ENCODE assay signal across 14 cellular contexts in genomic region chr15:64137226-64137833, GRCh38. TPM values are rescaled to one million over a fixed set of nuclear protein-coding genes. Genes with fewer than 3 reads are reported as not detected.
DNase-seq lines count a peak whose midpoint lies in the region; ATAC-seq and TF ChIP-seq lines count a peak whose summit lies in the region.
"Had no signal": no experiment of that assay in that cellular context is flagged by ENCODE, and none has a peak within 500 bp of the region (broad histone marks: within the 10 kb centered on the region; RNA-seq: fewer than 3 reads in every experiment).

No MANE protein-coding gene starts in this region.

- H4K5ac ChIP-seq in H9 (ENCODE audit: insufficient read length, low read depth, low read length): no peak overlapping the region

- H3K36me3 ChIP-seq in right lobe of liver: peaks cover 6 to 81% (median 37%) of the 10 kb centered on the region in 4 donors

- WGBS in right lobe of liver (ENCODE audit: insufficient coverage, low coverage, low lambda C conversion rate, missing lambda C conversion rate): 67% methylated on average over 6 of the region's 8 CpGs
- no CpG with 5 or more reads among the region's 8 CpGs for WGBS in H9 (ENCODE audit: extremely low coverage, insufficient read length, low lambda C conversion rate)

- H3K9me3 Mint-ChIP-seq in chondrocyte (ENCODE audit: low read depth) (no peaks in the 10 kb centered on the region), H9 (no peaks in the 10 kb centered on the region), glutamatergic neuron (ENCODE audit: unreplicated experiment) (no peaks in the 10 kb centered on the region)
- H3K9me3 Mint-ChIP-seq: activated naive CD4-positive, alpha-beta T cell treated with anti-CD3 and anti-CD28 coated beads, Interleukin-2, amount 50 U/mL, for 24 hours; stimulated activated naive CD8-positive, alpha-beta T cell treated with anti-CD3 and anti-CD28 coated beads, Interleukin-15, Interleukin-2, amounts not matched to agents 100 ng/mL and 50 ng/mL, for 24 hours had no signal

- H3K4ac ChIP-seq in H9 (ENCODE audit: low read depth, low read length): no peak overlapping the region

- no peak overlapping the region for H2BK20ac ChIP-seq in H9 (ENCODE audit: low read depth, low read length, poor library complexity, severe bottlenecking)

- H3K23ac ChIP-seq in H9 (ENCODE audit: insufficient read length, low read depth, low read length): no peak overlapping the region

- H4K91ac ChIP-seq in H9 (ENCODE audit: insufficient read length, low read depth, low read length): no peak overlapping the region

- H3K27ac ChIP-seq in right lobe of liver: no peak overlapping the region
- no peak overlapping the region for H3K27ac ChIP-seq in H9 (ENCODE audit: insufficient read length, low read depth, low read length)
- H3K27ac ChIP-seq: GM23248, hepatocyte, SK-N-MC had no signal

- no peak overlapping the region for H2BK12ac ChIP-seq in H9 (ENCODE audit: insufficient read length, low read depth, low read length)

- no peaks in the 10 kb centered on the region for H3K27me3 ChIP-seq in right lobe of liver
- H3K27me3 ChIP-seq in H9 (ENCODE audit: insufficient read depth, low read length): no peaks in the 10 kb centered on the region
- H3K27me3 ChIP-seq: hepatocyte had no signal

- H3K14ac ChIP-seq in H9 (ENCODE audit: insufficient read depth, low read length): no peak overlapping the region

- H3K23me2 ChIP-seq in H9 (ENCODE audit: insufficient read length, low read depth, low read length, poor library complexity, severe bottlenecking): no peaks in the 10 kb centered on the region

- H3K79me1 ChIP-seq in H9 (ENCODE audit: insufficient read depth, low read depth, low read length, poor library complexity, severe bottlenecking): no peaks in the 10 kb centered on the region

- H3K27me3 Mint-ChIP-seq in chondrocyte (ENCODE audit: low read depth) (no peaks in the 10 kb centered on the region), H9 (ENCODE audit: low read depth) (no peaks in the 10 kb centered on the region), glutamatergic neuron (ENCODE audit: unreplicated experiment) (no peaks in the 10 kb centered on the region)
- H3K27me3 Mint-ChIP-seq: activated naive CD4-positive, alpha-beta T cell treated with anti-CD3 and anti-CD28 coated beads, Interleukin-2, amount 50 U/mL, for 24 hours; stimulated activated naive CD8-positive, alpha-beta T cell treated with anti-CD3 and anti-CD28 coated beads, Interleukin-15, Interleukin-2, amounts not matched to agents 100 ng/mL and 50 ng/mL, for 24 hours had no signal

- H3K4me1 Mint-ChIP-seq in chondrocyte (ENCODE audit: low read depth) (no peaks in the 10 kb centered on the region), H9 (peaks cover 0 to 11% of the 10 kb centered on the region in 2 experiments; a peak in 2 of 4 replicates), glutamatergic neuron (ENCODE audit: low read depth, unreplicated experiment) (no peaks in the 10 kb centered on the region)
- H3K4me1 Mint-ChIP-seq: activated naive CD4-positive, alpha-beta T cell treated with anti-CD3 and anti-CD28 coated beads, Interleukin-2, amount 50 U/mL, for 24 hours had no signal

- no peak overlapping the region for H2BK120ac ChIP-seq in H9 (ENCODE audit: low read depth, low read length, poor library complexity, severe bottlenecking)

- H2AK5ac ChIP-seq in H9 (ENCODE audit: insufficient read length, low read length): no peak overlapping the region

- peak; percentile 50 to 59 (median 55) for ATAC-seq in right lobe of liver
- ATAC-seq in HG03520 (IDR thresholded peaks at IDR 0.05; ENCODE audit: unreplicated experiment): no peak
- ATAC-seq in HG03139 (IDR thresholded peaks at IDR 0.05; ENCODE audit: unreplicated experiment): no peak

- H3T11ph ChIP-seq in H9 (ENCODE audit: low read length): no peak overlapping the region

- H3K9me3 ChIP-seq in right lobe of liver: no peaks in the 10 kb centered on the region
- no peaks in the 10 kb centered on the region for H3K9me3 ChIP-seq in H9 (ENCODE audit: control insufficient read depth, low read depth, low read length)

- H4K8ac ChIP-seq in H9 (replicated peaks; ENCODE audit: insufficient read length, low read depth, low read length): no peak overlapping the region

- H3K56ac ChIP-seq in H9 (ENCODE audit: insufficient read length, low read depth, low read length): no peak overlapping the region

- peak; percentile 7 for TF ChIP-seq CTCF in chondrocyte (IDR thresholded peaks at IDR 0.05)
- no peak for TF ChIP-seq CTCF in right lobe of liver (IDR thresholded peaks at IDR 0.05)
- TF ChIP-seq CTCF in H9 (conservative IDR thresholded peaks at IDR 0.05): no peak; the same call in 2 of the 3 replicates
- TF ChIP-seq CTCF in glutamatergic neuron (IDR thresholded peaks at IDR 0.05; ENCODE audit: partially characterized antibody, unreplicated experiment): no peak

- no peak overlapping the region for H3K4me2 ChIP-seq in H9 (ENCODE audit: insufficient read depth, insufficient read length, low read length)
- H3K4me2 ChIP-seq: hepatocyte had no signal

- intact Hi-C loops in right lobe of liver (cut with DNase I): no loop called here

- H4K20me1 ChIP-seq in H9 (ENCODE audit: control insufficient read depth, insufficient read depth, insufficient read length): no peaks in the 10 kb centered on the region

- H3K79me2 ChIP-seq in H9 (ENCODE audit: insufficient read depth, low read length): no peaks in the 10 kb centered on the region
- H3K79me2 ChIP-seq: hepatocyte had no signal

- H3K4me1 ChIP-seq in right lobe of liver (no peaks in the 10 kb centered on the region), H9 (ENCODE audit: insufficient read depth, low read length) (no peaks in the 10 kb centered on the region)

- H3K27ac Mint-ChIP-seq in chondrocyte (ENCODE audit: unreplicated experiment) (no peak overlapping the region), H9 (no peak overlapping the region), glutamatergic neuron (ENCODE audit: unreplicated experiment) (no peak overlapping the region)
- H3K27ac Mint-ChIP-seq: activated naive CD4-positive, alpha-beta T cell treated with anti-CD3 and anti-CD28 coated beads, Interleukin-2, amount 50 U/mL, for 24 hours; stimulated activated naive CD8-positive, alpha-beta T cell treated with anti-CD3 and anti-CD28 coated beads, Interleukin-15, Interleukin-2, amounts not matched to agents 100 ng/mL and 50 ng/mL, for 24 hours had no signal

- no peak overlapping the region for H3K4me3 Mint-ChIP-seq in chondrocyte (ENCODE audit: unreplicated experiment)
- no peak overlapping the region for H3K4me3 Mint-ChIP-seq in H9
- H3K4me3 Mint-ChIP-seq in glutamatergic neuron (ENCODE audit: unreplicated experiment): no peak overlapping the region
- H3K4me3 Mint-ChIP-seq: activated naive CD4-positive, alpha-beta T cell treated with anti-CD3 and anti-CD28 coated beads, Interleukin-2, amount 50 U/mL, for 24 hours; stimulated activated naive CD8-positive, alpha-beta T cell treated with anti-CD3 and anti-CD28 coated beads, Interleukin-15, Interleukin-2, amounts not matched to agents 100 ng/mL and 50 ng/mL, for 24 hours had no signal

- H3K18ac ChIP-seq in H9 (ENCODE audit: insufficient read length, low read depth, low read length): no peak overlapping the region

- no peak overlapping the region for H3K9ac ChIP-seq in H9 (ENCODE audit: extremely low read depth, insufficient read length, low read length)
- H3K9ac ChIP-seq: GM23248 had no signal

- H3K4me3 ChIP-seq in Jurkat, Clone E6-1 (ENCODE audit: low read length): no peak overlapping the region
- H3K4me3 ChIP-seq in right lobe of liver: no peak overlapping the region
- H3K4me3 ChIP-seq: GM23248, hepatocyte, SK-N-MC had no signal

- DNase-seq in Ammon's horn (ENCODE audit: low spot score) (peak; percentile 83), chondrocyte (ENCODE audit: low spot score) (no peak), right lobe of liver (peak in 1 of 3 donors; percentile 45), H9 (no peak), glutamatergic neuron (no peak)
- peak; percentile 4 for DNase-seq in Jurkat, Clone E6-1 (ENCODE audit: low read depth, low spot score)
- DNase-seq: effector memory CD4-positive, alpha-beta T cell; GM23248 had no signal

- no peak overlapping the region for H2AFZ ChIP-seq in H9 (ENCODE audit: low read length)
- H2AFZ ChIP-seq: GM23248, hepatocyte had no signal

- no peak for TF ChIP-seq POLR2A in right lobe of liver (IDR thresholded peaks at IDR 0.05)

- no peak overlapping the region for H2BK5ac ChIP-seq in H9 (ENCODE audit: insufficient read length, low read length)

- H3K36me3 Mint-ChIP-seq in chondrocyte (ENCODE audit: low read depth): peaks cover 38% of the 10 kb centered on the region
- H3K36me3 Mint-ChIP-seq in H9 (ENCODE audit: insufficient read depth in 1 of 3, low read depth in 3 of 3): peaks cover 7 to 42% (median 36%) of the 10 kb centered on the region in 3 experiments; a peak in 6 of 7 replicates
- H3K36me3 Mint-ChIP-seq in glutamatergic neuron (ENCODE audit: unreplicated experiment): peaks cover 4% of the 10 kb centered on the region

- no peak overlapping the region for H2BK15ac ChIP-seq in H9 (ENCODE audit: low read depth, low read length)

RNA-seq across cellular contexts. Expression of gene SNX22, which starts 14.2 kb away (rescaled TPM):
- 0.43 TPM for polyA plus RNA-seq in Jurkat, Clone E6-1 (2012; ENCODE audit: insufficient read depth, insufficient read length)
- total RNA-seq in chondrocyte: 0.15 to 0.28 TPM (median 0.27 TPM) in 3 replicates
- total RNA-seq in right lobe of liver: 1 to 10 TPM in 5 of 6 experiments, under 1 TPM in 1; 0.43 to 4.2 (median 1.6) TPM
- 4.4 and 4.8 TPM in 2 replicates for total RNA-seq in H9 (2021)
- 4.6 TPM for total RNA-seq in glutamatergic neuron (ENCODE audit: unreplicated experiment)
- total RNA-seq: GM23248 had no signal

RNA-seq across cellular contexts. Expression of gene PPIB, which starts 25.5 kb away (rescaled TPM):
- 389 TPM for polyA plus RNA-seq in Jurkat, Clone E6-1 (2012; ENCODE audit: insufficient read depth, insufficient read length)
- total RNA-seq in chondrocyte (706 to 1,018 TPM (median 713 TPM) in 3 replicates), right lobe of liver (100 to 1,000 TPM; 276 to 535 (median 474) TPM), H9 (2021) (433 and 435 TPM in 2 replicates), glutamatergic neuron (ENCODE audit: unreplicated experiment) (228 TPM)

RNA-seq across cellular contexts. Expression of gene SNX1, which starts 41.5 kb away (rescaled TPM):
- 82.8 TPM for polyA plus RNA-seq in Jurkat, Clone E6-1 (2012; ENCODE audit: insufficient read depth, insufficient read length)
- total RNA-seq in chondrocyte (71.3 to 95.0 TPM (median 72.2 TPM) in 3 replicates), right lobe of liver (10 to 100 TPM; 40.7 to 71.1 (median 59.8) TPM), H9 (2021) (52.8 and 58.8 TPM in 2 replicates), glutamatergic neuron (ENCODE audit: unreplicated experiment) (71.4 TPM)

RNA-seq across cellular contexts. Expression of gene CIAO2A, which starts 43.7 kb away (rescaled TPM):
- polyA plus RNA-seq in Jurkat, Clone E6-1 (2012; ENCODE audit: insufficient read depth, insufficient read length): 59.9 TPM
- total RNA-seq in chondrocyte (26.3 to 30.1 TPM (median 28.7 TPM) in 3 replicates), right lobe of liver (100 to 1,000 TPM in 4 of 6 experiments, 10 to 100 TPM in 2; 84.2 to 186 (median 126) TPM), H9 (2021) (74.4 and 80.1 TPM in 2 replicates), glutamatergic neuron (ENCODE audit: unreplicated experiment) (35.5 TPM)

Comparison
In these comparisons a context has a peak if more than half of its experiments do, and no peak if none do; other contexts are left out.
1. DNase-seq: peak in Ammon's horn (single experiment) and Jurkat, Clone E6-1 (single experiment); none in chondrocyte (single experiment), H9 (single experiment) and glutamatergic neuron (single experiment).
2. ATAC-seq: peak in right lobe of liver (4 of 4); none in HG03520 (single experiment) and HG03139 (single experiment).